8 cellular contexts compared by ENCODE assay signal in the genomic region with DNA sequence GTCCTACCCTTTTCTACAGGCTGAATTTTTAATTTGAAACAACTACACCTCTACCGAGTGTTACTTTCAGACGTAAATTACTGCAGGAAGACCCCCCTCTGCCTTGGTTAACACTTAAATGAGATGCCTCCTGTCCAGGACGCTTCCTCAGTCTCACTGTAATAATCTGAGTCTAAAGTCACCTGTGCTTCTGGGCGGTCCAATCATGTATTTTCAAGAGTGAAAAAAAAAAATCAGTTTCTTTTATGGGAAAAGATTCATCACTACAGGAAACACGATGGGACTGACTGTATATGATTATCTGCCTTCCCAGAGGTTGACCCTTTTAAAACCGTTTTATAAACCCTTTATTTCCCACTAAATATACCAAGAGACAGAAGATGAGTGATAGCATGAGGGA. TPM values are rescaled to one million over a fixed set of nuclear protein-coding genes. Genes with fewer than 3 reads are reported as not detected.
A peak's percentile ranks its signal among the peaks of the same experiment; 100 is the strongest.
DNase-seq lines count a peak whose midpoint lies in the region; ATAC-seq and TF ChIP-seq lines count a peak whose summit lies in the region.

No MANE protein-coding gene starts in this region.

- H3K27ac ChIP-seq in CD4-positive, CD25-positive, alpha-beta regulatory T cell (ENCODE audit: insufficient read depth, low read length, poor library complexity, severe bottlenecking) = no peak overlapping the region

- peaks cover 0 to 13% (median 11%) of the 10 kb centered on the region in 4 donors for H3K4me1 Mint-ChIP-seq in CD4-positive, CD25-positive, alpha-beta regulatory T cell
- peaks cover 49% of the 10 kb centered on the region for H3K4me1 Mint-ChIP-seq in nephron progenitor cell

- H3K27ac Mint-ChIP-seq in CD4-positive, CD25-positive, alpha-beta regulatory T cell = no peak overlapping the region
- no peak overlapping the region for H3K27ac Mint-ChIP-seq in nephron progenitor cell

- H3K27me3 Mint-ChIP-seq in CD4-positive, CD25-positive, alpha-beta regulatory T cell = peaks cover 58% of the 10 kb centered on the region
- H3K27me3 Mint-ChIP-seq in nephron progenitor cell (ENCODE audit: low read depth, poor library complexity) = peaks cover 49% of the 10 kb centered on the region

- peaks cover 12% of the 10 kb centered on the region for H3K4me1 ChIP-seq in CD4-positive, CD25-positive, alpha-beta regulatory T cell (ENCODE audit: control insufficient read depth, insufficient read depth, low read length, poor library complexity, severe bottlenecking)
- H3K4me1 ChIP-seq in endocrine pancreas (ENCODE audit: control insufficient read depth, insufficient read depth, low read length) = peaks cover 5% of the 10 kb centered on the region

- H3K4me3 ChIP-seq in CD4-positive, CD25-positive, alpha-beta regulatory T cell (ENCODE audit: low read depth, low read length) = peak overlapping the region; percentile 39
- peak overlapping the region; percentile 97 for H3K4me3 ChIP-seq in endocrine pancreas (ENCODE audit: control insufficient read depth, insufficient read depth, low read length)

- peak overlapping the region; percentile 13 to 85 (median 80) for H3K4me3 Mint-ChIP-seq in CD4-positive, CD25-positive, alpha-beta regulatory T cell
- H3K4me3 Mint-ChIP-seq in nephron progenitor cell = peak overlapping the region; percentile 87

- no peak for ATAC-seq in CD4-positive, CD25-positive, alpha-beta regulatory T cell (ENCODE audit: low read depth in 2 of 2)

- no peaks in the 10 kb centered on the region for H3K36me3 ChIP-seq in CD4-positive, CD25-positive, alpha-beta regulatory T cell (ENCODE audit: control insufficient read depth, insufficient read depth, low read length)
- H3K36me3 ChIP-seq in endocrine pancreas (ENCODE audit: control insufficient read depth, insufficient read depth, low read length) = no peaks in the 10 kb centered on the region

- H3K9ac ChIP-seq in endocrine pancreas (ENCODE audit: control insufficient read depth, insufficient read depth, low read length) = no peak overlapping the region

- no peaks in the 10 kb centered on the region for H3K9me3 ChIP-seq in CD4-positive, CD25-positive, alpha-beta regulatory T cell (ENCODE audit: control insufficient read depth in 2 of 2, low read length in 2 of 2)
- H3K9me3 ChIP-seq in endocrine pancreas (ENCODE audit: control insufficient read depth, low read length) = no peaks in the 10 kb centered on the region

- no peak for DNase-seq in CD4-positive, CD25-positive, alpha-beta regulatory T cell
- DNase-seq in NCI-H526 treated with DMSO at 0.1 percent for 48 hours (lab: John Stamatoyannopoulos, UW) = peak; percentile 28
- no peak for DNase-seq in nephron progenitor cell
- no peak for DNase-seq in NCI-H446 treated with DMSO at 0.1 percent for 48 hours (lab: John Stamatoyannopoulos, UW)
- DNase-seq in HPDE6-E6E7 (ENCODE audit: extremely low spot score) = no peak
- DNase-seq in T-helper 9 cell = no peak
- DNase-seq in activated effector memory CD4-positive, alpha-beta T cell treated with Interleukin-2 at 50 U/mL for 16 hours = no peak

- TF ChIP-seq CTCF in nephron progenitor cell (IDR thresholded peaks at IDR 0.05) = no peak

- H3K27me3 ChIP-seq in CD4-positive, CD25-positive, alpha-beta regulatory T cell (ENCODE audit: control insufficient read depth, insufficient read depth, low read length) = peaks cover 25% of the 10 kb centered on the region
- H3K27me3 ChIP-seq in endocrine pancreas (ENCODE audit: control insufficient read depth, insufficient read depth, low read length) = no peaks in the 10 kb centered on the region

- H3K36me3 Mint-ChIP-seq in CD4-positive, CD25-positive, alpha-beta regulatory T cell = no peaks in the 10 kb centered on the region
- H3K36me3 Mint-ChIP-seq in nephron progenitor cell (ENCODE audit: low read depth) = no peaks in the 10 kb centered on the region

- peaks cover 0 to 2% (median 0%) of the 10 kb centered on the region in 7 donors for H3K9me3 Mint-ChIP-seq in CD4-positive, CD25-positive, alpha-beta regulatory T cell
- H3K9me3 Mint-ChIP-seq in nephron progenitor cell = no peaks in the 10 kb centered on the region

RNA-seq across cellular contexts. Expression of gene RBM47, which starts 0.8 kb away (rescaled TPM):
- total RNA-seq in CD4-positive, CD25-positive, alpha-beta regulatory T cell = 1.5 TPM
- under 1 TPM in 3 of 4 donors, not detected in 1; 0.07 to 0.17 (median 0.14) TPM for polyA plus RNA-seq in CD4-positive, CD25-positive, alpha-beta regulatory T cell
